In genomic region chr9:23826120-23826629, GRCh38 we compare ENCODE assay signal across 8 cellular contexts. TPM values are rescaled to one million over a fixed set of nuclear protein-coding genes. Genes with fewer than 3 reads are reported as not detected.
DNase-seq lines count a peak whose midpoint lies in the region; ATAC-seq, FAIRE-seq and TF ChIP-seq lines count a peak whose summit lies in the region.

Gene ELAVL2, minus strand, starts transcription at chr9:23826240. Its CDS starts 64,006 bp downstream, at chr9:23762234.

- no peak for TF ChIP-seq RAD21 in GM12878 (IDR thresholded peaks at IDR 0.05; ENCODE audit: insufficient read depth, low read depth, low read length)

- SMC1A ChIA-PET in GM12878 (lab: Charles Lee; ENCODE audit: uncharacterized antibody, unreplicated experiment) = interaction anchor here (0.7 to 3.1 kb wide), 13 partner anchors 7 to 239 kb away, joined by 3 to 15 read pairs (median 4); no protein-coding TSS in a partner anchor

- no peaks in the 10 kb centered on the region for H3F3A ChIP-seq in GM23248 (ENCODE audit: insufficient read depth)

- no peak within 1 kb of the TSS for H3K27ac ChIP-seq in GM23248
- no peak within 1 kb of the TSS for H3K27ac ChIP-seq in GM12878 (ENCODE audit: control insufficient read depth, insufficient read depth)
- H3K27ac ChIP-seq in right cardiac atrium (ENCODE audit: low read length) = no peak within 1 kb of the TSS

- no peak within 1 kb of the TSS for H3K4me3 Mint-ChIP-seq in CD14-positive monocyte

- H2AFZ ChIP-seq in GM23248 = peak within 1 kb of the TSS; percentile 80
- no peak within 1 kb of the TSS for H2AFZ ChIP-seq in GM12878 (ENCODE audit: control insufficient read depth, low read depth, low read length)

- no TSS peak for BruUV-seq in GM12878 (replicated peaks; lab: Mats Ljungman, UMichigan)

- peaks cover 37% of the 10 kb centered on the region for H3K27me3 ChIP-seq in GM23248 (replicated peaks; ENCODE audit: insufficient read depth)
- H3K27me3 ChIP-seq in GM12878 (replicated peaks in 1 of 2; ENCODE audit: control insufficient read depth in 2 of 2, insufficient read depth in 2 of 2, low read length in 1 of 2) = no peaks in the 10 kb centered on the region
- peaks cover 8% of the 10 kb centered on the region for H3K27me3 ChIP-seq in right cardiac atrium (ENCODE audit: control insufficient read depth, insufficient read depth)

- DNase-seq in GM23248 (peak; percentile 89), NCI-H82 treated with DMSO at 0.1 percent for 48 hours (lab: John Stamatoyannopoulos, UW; ENCODE audit: unreplicated experiment) (peak; percentile 93), GM12878 (ENCODE audit: low read depth, low spot score) (peak; percentile 26), right cardiac atrium (peak; percentile 85 to 94 (median 86)), posterior cingulate gyrus (peak; percentile 80 to 99 (median 97)), RCC 7860 (ENCODE audit: low spot score) (no peak), CD14-positive monocyte (ENCODE audit: low spot score) (no peak)
- DNase-seq in activated CD4-positive, CD25-positive, alpha-beta regulatory T cell treated with anti-CD3 and anti-CD28 coated beads, Interleukin-2, amount 50 U/mL, for 72 hours = no peak

- no peak for TF ChIP-seq POLR2A in GM12878 (IDR thresholded peaks at IDR 0.05; ENCODE audit: low read depth, low read length)

- no peak for TF ChIP-seq EP300 in GM12878 (IDR thresholded peaks at IDR 0.05; ENCODE audit: borderline replicate concordance in 1 of 2, control insufficient read depth in 1 of 2, low read depth in 2 of 2, low read length in 2 of 2)

- WGBS in GM23248 (ENCODE audit: low coverage in 1 of 2, low lambda C conversion rate in 2 of 2, missing lambda C conversion rate in 2 of 2), 2 experiments = 3 to 5% methylated on average over 30 of the region's 30 CpGs
- 60% methylated on average over 30 of the region's 30 CpGs for whole genome bisulfite sequencing in GM12878 (ENCODE audit: insufficient coverage, insufficient replicate concordance, low lambda C conversion rate, missing lambda C conversion rate)
- 3% methylated on average over 30 of the region's 30 CpGs for WGBS in right cardiac atrium

- H3K4me3 ChIP-seq in GM23248 = peak within 1 kb of the TSS; percentile 69
- no peak within 1 kb of the TSS for H3K4me3 ChIP-seq in GM12878
- H3K4me3 ChIP-seq in right cardiac atrium (ENCODE audit: low read length) = peak within 1 kb of the TSS; percentile 21

- H3K27ac Mint-ChIP-seq in CD14-positive monocyte = no peak within 1 kb of the TSS

- TF ChIP-seq CTCF in GM12878 (IDR thresholded peaks at IDR 0.05 in 2 of 3, conservative IDR thresholded peaks at IDR 0.05 in 1 of 3; ENCODE audit: control insufficient read depth in 2 of 3, extremely low read depth in 1 of 3, insufficient read depth in 1 of 3, low read depth in 3 of 3, low read length in 3 of 3) = no peak
- no peak for TF ChIP-seq CTCF in CD14-positive monocyte (IDR thresholded peaks at IDR 0.05)

- intact Hi-C loops in GM12878 (cut with micrococcal nuclease; ENCODE audit: unreplicated experiment) (no loop called here), right cardiac atrium (cut with DNase I) (no loop called here), posterior cingulate gyrus (cut with DNase I) (loop anchor here (10.0 kb wide), 1 partner anchor 161 kb away; no protein-coding TSS in a partner anchor), CD14-positive monocyte (cut with micrococcal nuclease) (no loop called here)

- H3K27me3 Mint-ChIP-seq in CD14-positive monocyte (ENCODE audit: low read depth in 3 of 3) = peaks cover 25 to 43% (median 28%) of the 10 kb centered on the region in 3 donors

- no peaks in the 10 kb centered on the region for H3K36me3 Mint-ChIP-seq in CD14-positive monocyte

- RAD21 ChIA-PET in GM12878 (lab: Charles Lee; ENCODE audit: unreplicated experiment) = interaction anchor here (0.6 to 2.2 kb wide), 4 partner anchors 17 to 277 kb away, joined by 3 to 9 read pairs (median 4); no protein-coding TSS in a partner anchor

- H3K79me2 ChIP-seq in GM23248 (ENCODE audit: insufficient read depth) (no peaks in the 10 kb centered on the region), GM12878 (ENCODE audit: control insufficient read depth, insufficient read depth, low read length) (no peaks in the 10 kb centered on the region)

- CTCF ChIA-PET in GM12878 (lab: Yijun Ruan, JAX) = interaction anchor here (1.1 to 1.2 kb wide), 2 partner anchors 27 to 163 kb away, joined by 3 read pairs; no protein-coding TSS in a partner anchor

- H4K20me1 ChIP-seq in GM23248 (ENCODE audit: insufficient read depth) = no peaks in the 10 kb centered on the region
- H4K20me1 ChIP-seq in GM12878 (ENCODE audit: control insufficient read depth, insufficient read depth) = no peaks in the 10 kb centered on the region

- H3K4me1 Mint-ChIP-seq in CD14-positive monocyte = no peaks in the 10 kb centered on the region

- FAIRE-seq in GM12878 (lab: Jason Lieb, UNC) = no peak
- FAIRE-seq in RCC 7860 (lab: Jason Lieb, UNC) = no peak

- POLR2A ChIA-PET in GM12878 (lab: Charles Lee) = interaction anchor here (1.0 to 1.2 kb wide), 3 partner anchors 17 to 29 kb away, joined by 3 to 4 read pairs (median 3); no protein-coding TSS in a partner anchor

- H3K9me3 Mint-ChIP-seq in CD14-positive monocyte = peaks cover 6 to 33% (median 22%) of the 10 kb centered on the region in 7 donors

- peak within 1 kb of the TSS; percentile 92 for H3K4me2 ChIP-seq in GM23248 (ENCODE audit: unreplicated experiment)
- no peak within 1 kb of the TSS for H3K4me2 ChIP-seq in GM12878 (ENCODE audit: control insufficient read depth, insufficient read depth)

- H3K36me3 ChIP-seq in GM23248 (ENCODE audit: low read depth) = no peaks in the 10 kb centered on the region
- no peaks in the 10 kb centered on the region for H3K36me3 ChIP-seq in GM12878 (ENCODE audit: control insufficient read depth in 2 of 2, insufficient read depth in 2 of 2, low read length in 1 of 2)

- H3K9ac ChIP-seq in GM23248 = no peak within 1 kb of the TSS
- no peak within 1 kb of the TSS for H3K9ac ChIP-seq in GM12878 (ENCODE audit: control insufficient read depth, insufficient read depth, low read length)

- peaks cover 8% of the 10 kb centered on the region; the same call in 1 of the 2 replicates for H3K9me2 ChIP-seq in GM23248 (ENCODE audit: insufficient read depth)

- H3K9me3 ChIP-seq in GM23248 (ENCODE audit: low read depth) (no peaks in the 10 kb centered on the region), GM12878 (replicated peaks; ENCODE audit: control insufficient read depth, insufficient read depth, low read length) (no peaks in the 10 kb centered on the region; the same call in 2 of the 3 replicates), right cardiac atrium (ENCODE audit: control insufficient read depth, low read length) (no peaks in the 10 kb centered on the region)

- in situ Hi-C loops in GM23248 (cut with MboI) (no loop called here), GM12878 (cut with MboI) (no loop called here)

- H3K4me1 ChIP-seq in GM23248 (ENCODE audit: insufficient read depth) (0 out of 2 replicates have a peak, but pooled peaks cover 4% of the 10 kb centered on the region), GM12878 (ENCODE audit: control insufficient read depth, insufficient read depth, low read length) (no peaks in the 10 kb centered on the region), right cardiac atrium (ENCODE audit: control insufficient read depth, insufficient read depth, low read length) (no peaks in the 10 kb centered on the region)

- ATAC-seq in GM12878 (peak; percentile 85), right cardiac atrium (peak; percentile 95 to 98)

TF ChIP-seq in GM12878, 131 proteins besides CTCF, POLR2A, EP300 and RAD21 (continues in another document):
- peak in 1 of 2 experiments; percentile 55; a peak in 2 of 4 replicates for TF ChIP-seq BHLHE40 (IDR thresholded peaks at IDR 0.05; ENCODE audit: borderline replicate concordance in 1 of 2, low read depth in 2 of 2, low read length in 1 of 2)
- TF ChIP-seq SP1 (IDR thresholded peaks at IDR 0.05; ENCODE audit: low read depth, low read length) = peak; percentile 75
- TF ChIP-seq PKNOX1 (IDR thresholded peaks at IDR 0.05) = peak; percentile 96
- TF ChIP-seq KDM1A (IDR thresholded peaks at IDR 0.05; ENCODE audit: borderline replicate concordance) = no peak

RNA-seq across cellular contexts. Expression of gene ELAVL2, which starts in this region (rescaled TPM):
- not detected in 2 replicates for total RNA-seq in GM23248 (2014; rRNA removed; shearing (Covaris generic))
- 0.08 TPM in 1 of 2 replicates, not detected in the other for polyA plus RNA-seq in GM23248 (2016; fragmentation: Nextera tagmentation; extraction: Ambion mirVana)
- total RNA-seq in GM12878 (2013; cell fraction: nucleolus; rRNA removed) = 77.8 and 89.9 TPM in 2 replicates
- total RNA-seq in GM12878 (2014; rRNA removed) = 0.73 and 1.3 TPM in 2 replicates
- total RNA-seq in GM12878 (2014; rRNA removed; fragmentation: Illumina TruSeq; extraction: Trizol) = 1.1 and 1.2 TPM in 2 replicates
- total RNA-seq in GM12878 (2021) = 1.1 and 1.3 TPM in 2 replicates
- polyA plus RNA-seq in GM12878 (2011; ENCODE audit: low read depth) = not detected
- polyA plus RNA-seq in GM12878 (2011; rRNA removed) = 2.6 and 5.7 TPM in 2 replicates
- polyA plus RNA-seq in GM12878 (2011; cell fraction: cytosol; rRNA removed) = 0.82 and 1.1 TPM in 2 replicates
- 2.2 and 2.6 TPM in 2 replicates for polyA plus RNA-seq in GM12878 (2011; cell fraction: nucleus; rRNA removed)
- 0.11 TPM in 1 of 2 replicates, not detected in the other for polyA plus RNA-seq in GM12878 (2012)
- 0.56 and 0.62 TPM in 2 replicates for polyA plus RNA-seq in GM12878 (2014; fragmentation: Illumina TruSeq; extraction: Trizol)
- polyA plus RNA-seq in GM12878 (2014; fragmentation: Nextera tagmentation; extraction: Ambion mirVana) = under 1 TPM; 0.24 to 0.72 TPM
- 0.47 and 0.82 TPM in 2 replicates for polyA plus RNA-seq in GM12878 (2014; rRNA removed)
- under 1 TPM; 0.37 to 0.78 TPM for polyA plus RNA-seq in GM12878 (2016; fragmentation: Nextera tagmentation; extraction: Ambion mirVana)
- polyA minus RNA-seq in GM12878 (2011; rRNA and poly(A)+ RNA removed) = 4.9 and 5.9 TPM in 2 replicates
- 1.0 and 3.2 TPM in 2 replicates for polyA minus RNA-seq in GM12878 (2011; cell fraction: cytosol; rRNA and poly(A)+ RNA removed)
- polyA minus RNA-seq in GM12878 (2011; cell fraction: nucleus; rRNA and poly(A)+ RNA removed) = 10.4 and 19.1 TPM in 2 replicates
- under 1 TPM in 1 of 4 donors, not detected in 3; 0.32 TPM for total RNA-seq in right cardiac atrium
- polyA plus RNA-seq in right cardiac atrium = 0.07 TPM
- not detected for polyA plus RNA-seq in CD14-positive monocyte

Comparison
In these comparisons a context has a peak if more than half of its experiments do, and no peak if none do; other contexts are left out.
1. Peak in DNase-seq, H3K4me3 ChIP-seq and H3K4me2 ChIP-seq in GM23248; RNA of the gene not detected or under 1 TPM.
2. Peak in DNase-seq, ATAC-seq and H3K4me3 ChIP-seq in right cardiac atrium; RNA of the gene not detected or under 1 TPM.
3. DNase-seq: peak in NCI-H82 treated with DMSO at 0.1 percent for 48 hours (single experiment), GM12878 (single experiment) and posterior cingulate gyrus (10 of 10); none in RCC 7860 (single experiment), CD14-positive monocyte (single experiment) and activated CD4-positive, CD25-positive, alpha-beta regulatory T cell treated with anti-CD3 and anti-CD28 coated beads, Interleukin-2, amount 50 U/mL, for 72 hours (single experiment).